21 cellular contexts compared by ENCODE assay signal in genomic region chr19:18996351-18996750, GRCh38. TPM values are rescaled to one million over a fixed set of nuclear protein-coding genes. Genes with fewer than 3 reads are reported as not detected.
"Had no signal": no experiment of that assay in that cellular context is flagged by ENCODE, and none has a peak within 500 bp of the region (broad histone marks: within the 10 kb centered on the region; RNA-seq: fewer than 3 reads in every experiment).

No MANE protein-coding gene starts in this region.

- H3K9me3 ChIP-seq: heart left ventricle, thoracic aorta had no signal

- H3K4me3 ChIP-seq: heart left ventricle, skin epidermis, thoracic aorta had no signal

- H3K9me3 Mint-ChIP-seq: activated CD4-positive, alpha-beta memory T cell treated with anti-CD3 and anti-CD28 coated beads for 36 hours; activated CD4-positive, alpha-beta T cell treated with anti-CD3 and anti-CD28 coated beads, Interleukin-2, amount 10 ng/mL, durations not matched to agents 24 days and 14 days; activated naive CD4-positive, alpha-beta T cell treated with anti-CD3 and anti-CD28 coated beads for 36 hours; activated naive CD8-positive, alpha-beta T cell treated with anti-CD3 and anti-CD28 coated beads, Interleukin-2, amount 10 ng/mL, durations not matched to agents 7 days and 5 days; activated T-helper 1 cell treated with anti-CD3 and anti-CD28 coated beads, Interleukin-12 subunit alpha, Interleukin-12 subunit beta, Interleukin-2, Interleukin-4 antibody, amounts not matched to agents 30 ng/mL and 10 ng/mL and 1 ng/mL, durations not matched to agents 14 hours and 24 hours and 36 hours; central memory CD8-positive, alpha-beta T cell; stimulated activated naive CD8-positive, alpha-beta T cell treated with anti-CD3 and anti-CD28 coated beads, Interleukin-15, Interleukin-2, amounts not matched to agents 100 ng/mL and 50 ng/mL, for 24 hours; T-helper 1 cell treated with Interleukin-12 subunit alpha and Interleukin-12 subunit beta and Interleukin-4 antibody, amounts not matched to agents 30 μg/mL and 1 μg/mL, for 36 hours had no signal

- H3K27me3 ChIP-seq: heart left ventricle had no signal

- H3K27me3 Mint-ChIP-seq: activated CD4-positive, alpha-beta memory T cell treated with anti-CD3 and anti-CD28 coated beads for 36 hours; activated CD4-positive, alpha-beta T cell treated with anti-CD3 and anti-CD28 coated beads, Interleukin-2, amount 10 ng/mL, durations not matched to agents 24 days and 14 days; activated naive CD8-positive, alpha-beta T cell treated with anti-CD3 and anti-CD28 coated beads, Interleukin-2, amount 10 ng/mL, durations not matched to agents 7 days and 5 days; central memory CD8-positive, alpha-beta T cell; naive thymus-derived CD4-positive, alpha-beta T cell; stimulated activated naive CD8-positive, alpha-beta T cell treated with anti-CD3 and anti-CD28 coated beads, Interleukin-15, Interleukin-2, amounts not matched to agents 100 ng/mL and 50 ng/mL, for 24 hours had no signal

- DNase-seq: activated CD4-positive, CD25-positive, alpha-beta regulatory T cell treated with anti-CD3 and anti-CD28 coated beads, Interleukin-2, amount 50 U/mL, for 72 hours; activated CD8-positive, alpha-beta memory T cell treated with anti-CD3 and anti-CD28 coated beads, Interleukin-2, amount 50 U/mL, for 4 hours; activated effector memory CD4-positive, alpha-beta T cell treated with anti-CD3 and anti-CD28 coated beads, Interleukin-2, amount 50 U/mL, for 16 hours; activated naive CD8-positive, alpha-beta T cell treated with anti-CD3 and anti-CD28 coated beads, Interleukin-2, amount 10 ng/mL, durations not matched to agents 7 days and 5 days; activated T-cell treated with anti-CD3 and anti-CD28 coated beads, Interleukin-2, amount 50 U/mL, for 1 hour; effector memory CD4-positive, alpha-beta T cell; naive thymus-derived CD4-positive, alpha-beta T cell; stimulated activated CD4-positive, alpha-beta T cell treated with anti-CD3 and anti-CD28 coated beads, Interleukin-12 subunit alpha, Interleukin-12 subunit beta, amount 100 ng/mL, for 4 hours; stimulated activated CD4-positive, alpha-beta T cell treated with anti-CD3 and anti-CD28 coated beads, Interleukin-4, amount 100 ng/mL, for 1 hour; T-helper 9 cell had no signal

- H3K4me3 Mint-ChIP-seq: activated CD4-positive, alpha-beta memory T cell treated with anti-CD3 and anti-CD28 coated beads for 36 hours; activated CD4-positive, alpha-beta T cell treated with anti-CD3 and anti-CD28 coated beads, Interleukin-2, amount 10 ng/mL, durations not matched to agents 24 days and 14 days; activated naive CD4-positive, alpha-beta T cell treated with anti-CD3 and anti-CD28 coated beads for 36 hours; activated naive CD8-positive, alpha-beta T cell treated with anti-CD3 and anti-CD28 coated beads, Interleukin-2, amount 10 ng/mL, durations not matched to agents 7 days and 5 days; activated T-helper 1 cell treated with anti-CD3 and anti-CD28 coated beads, Interleukin-12 subunit alpha, Interleukin-12 subunit beta, Interleukin-2, Interleukin-4 antibody, amounts not matched to agents 30 ng/mL and 10 ng/mL and 1 ng/mL, durations not matched to agents 14 hours and 24 hours and 36 hours; central memory CD8-positive, alpha-beta T cell; naive thymus-derived CD4-positive, alpha-beta T cell; stimulated activated naive CD8-positive, alpha-beta T cell treated with anti-CD3 and anti-CD28 coated beads, Interleukin-15, Interleukin-2, amounts not matched to agents 100 ng/mL and 50 ng/mL, for 24 hours; T-helper 1 cell treated with Interleukin-12 subunit alpha and Interleukin-12 subunit beta and Interleukin-4 antibody, amounts not matched to agents 30 μg/mL and 1 μg/mL, for 36 hours had no signal

- H3K27ac ChIP-seq: heart left ventricle, skin epidermis, thoracic aorta, VCaP had no signal

- H3K27ac Mint-ChIP-seq: activated CD4-positive, alpha-beta memory T cell treated with anti-CD3 and anti-CD28 coated beads for 36 hours; activated CD4-positive, alpha-beta T cell treated with anti-CD3 and anti-CD28 coated beads, Interleukin-2, amount 10 ng/mL, durations not matched to agents 24 days and 14 days; activated naive CD4-positive, alpha-beta T cell treated with anti-CD3 and anti-CD28 coated beads for 36 hours; activated naive CD8-positive, alpha-beta T cell treated with anti-CD3 and anti-CD28 coated beads, Interleukin-2, amount 10 ng/mL, durations not matched to agents 7 days and 5 days; stimulated activated naive CD8-positive, alpha-beta T cell treated with anti-CD3 and anti-CD28 coated beads, Interleukin-15, Interleukin-2, amounts not matched to agents 100 ng/mL and 50 ng/mL, for 24 hours; T-helper 1 cell treated with Interleukin-12 subunit alpha and Interleukin-12 subunit beta and Interleukin-4 antibody, amounts not matched to agents 30 μg/mL and 1 μg/mL, for 36 hours had no signal

RNA-seq across cellular contexts. Expression of gene HOMER3, which starts 55.3 kb away (rescaled TPM):
- total RNA-seq: activated naive CD4-positive, alpha-beta T cell treated with anti-CD3 and anti-CD28 coated beads for 36 hours had no signal
- polyA plus RNA-seq: naive thymus-derived CD4-positive, alpha-beta T cell had no signal
